In the genomic region with DNA sequence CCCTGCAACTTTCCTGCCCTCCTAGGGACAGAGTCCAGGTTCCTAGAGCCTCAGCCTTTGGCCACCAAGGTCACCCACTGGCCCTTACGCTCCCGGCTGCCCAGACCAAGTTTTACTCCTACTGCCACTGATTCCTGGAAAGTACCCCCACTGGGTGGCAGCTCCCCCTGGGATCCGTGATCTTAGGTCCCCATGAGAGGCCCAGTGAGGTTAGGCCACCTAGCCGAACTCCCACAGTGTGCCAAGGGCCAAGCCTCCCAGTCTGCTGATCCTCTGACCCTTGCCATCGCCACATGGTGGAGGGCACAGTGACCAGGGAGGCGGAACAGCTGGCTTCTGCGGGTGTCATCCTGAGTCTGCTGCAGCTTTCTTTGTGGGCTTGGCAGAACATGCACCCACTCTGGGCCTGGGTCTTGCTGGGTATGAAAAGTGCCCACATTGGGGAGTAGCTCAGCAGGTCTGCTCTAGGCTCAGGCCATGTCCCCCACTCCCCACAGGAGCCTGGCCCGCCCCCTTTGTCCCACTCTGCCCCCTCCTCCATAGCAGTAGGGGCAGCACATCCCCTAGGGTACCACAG, we compare ENCODE assay signal across 24 cellular contexts.
"Had no signal": no experiment of that assay in that cellular context is flagged by ENCODE, and none has a peak within 500 bp of the region (broad histone marks: within the 10 kb centered on the region; RNA-seq: fewer than 3 reads in every experiment).

No MANE protein-coding gene starts in this region.

- H3K27ac Mint-ChIP-seq: activated CD8-positive, alpha-beta T cell treated with anti-CD3 and anti-CD28 coated beads for 36 hours; activated naive CD8-positive, alpha-beta T cell treated with anti-CD3 and anti-CD28 coated beads, Interleukin-2, amount 10 ng/mL, durations not matched to agents 7 days and 5 days; activated T-cell treated with anti-CD3 and anti-CD28 coated beads, Interleukin-2, amount 50 U/mL, for 72 hours; activated T-helper 2 cell treated with anti-CD3 and anti-CD28 coated beads, Interferon-gamma antibody, Interleukin-2, Interleukin-4, amounts not matched to agents 10 μg/mL and 5 μg/mL and 100 μg/mL, durations not matched to agents 14 hours and 24 hours and 36 hours; T-cell had no signal

- H3K4me3 ChIP-seq: adrenal gland had no signal

- H3K9me3 Mint-ChIP-seq: activated CD8-positive, alpha-beta T cell treated with anti-CD3 and anti-CD28 coated beads for 36 hours; activated naive CD8-positive, alpha-beta T cell treated with anti-CD3 and anti-CD28 coated beads, Interleukin-2, amount 10 ng/mL, durations not matched to agents 7 days and 5 days; activated T-cell treated with anti-CD3 and anti-CD28 coated beads, Interleukin-2, amount 50 U/mL, for 72 hours; activated T-helper 2 cell treated with anti-CD3 and anti-CD28 coated beads, Interferon-gamma antibody, Interleukin-2, Interleukin-4, amounts not matched to agents 10 μg/mL and 5 μg/mL and 100 μg/mL, durations not matched to agents 14 hours and 24 hours and 36 hours; T-cell had no signal

- H3K27me3 Mint-ChIP-seq: activated CD8-positive, alpha-beta T cell treated with anti-CD3 and anti-CD28 coated beads for 36 hours; activated naive CD8-positive, alpha-beta T cell treated with anti-CD3 and anti-CD28 coated beads, Interleukin-2, amount 10 ng/mL, durations not matched to agents 7 days and 5 days; T-cell had no signal

- H3K27me3 ChIP-seq: adrenal gland had no signal

- H3K9ac ChIP-seq: KMS-11 had no signal

- ATAC-seq: activated CD8-positive, alpha-beta T cell treated with anti-CD3 and anti-CD28 coated beads for 36 hours; activated T-cell treated with anti-CD3 and anti-CD28 coated beads, Interleukin-2, amount 50 U/mL, for 72 hours; Panc1; T-cell had no signal

- H3K9me3 ChIP-seq: adrenal gland had no signal

- DNase-seq: activated CD4-positive, CD25-positive, alpha-beta regulatory T cell; activated CD8-positive, alpha-beta memory T cell treated with anti-CD3 and anti-CD28 coated beads, Interleukin-2, amount 50 U/mL, for 4 hours; activated CD8-positive, alpha-beta T cell treated with anti-CD3 and anti-CD28 coated beads for 36 hours; activated naive CD4-positive, alpha-beta T cell treated with anti-CD3 and anti-CD28 coated beads, Interleukin-2, amount 50 U/mL, for 16 hours; activated naive CD8-positive, alpha-beta T cell treated with anti-CD3 and anti-CD28 coated beads, Interleukin-2, amount 10 ng/mL, durations not matched to agents 7 days and 5 days; activated T-cell treated with anti-CD3 and anti-CD28 coated beads, Interleukin-2, amount 50 U/mL, for 72 hours; adrenal gland; anterior cingulate cortex; NCI-H1092 treated with DMSO at 0.1 percent for 48 hours; NCI-H1436; NCI-H1694 treated with DMSO at 0.1 percent for 48 hours; NCI-H2029 treated with DMSO at 0.1 percent for 48 hours; NCI-H345; NCI-H510A; NCI-H526 treated with DMSO at 0.1 percent for 48 hours; NK-92 treated with Interleukin-12 subunit alpha and Interleukin-12 subunit beta, amount 100 ng/mL, for 24 hours; OCI-M1; RPMI8226; SHP77 treated with DMSO at 0.1 percent for 48 hours; T-cell had no signal

- H3K4me1 ChIP-seq: adrenal gland had no signal

- H3K27ac ChIP-seq: adrenal gland, KMS-11, VCaP had no signal

- H3K4me3 Mint-ChIP-seq: activated CD8-positive, alpha-beta T cell treated with anti-CD3 and anti-CD28 coated beads for 36 hours; activated naive CD8-positive, alpha-beta T cell treated with anti-CD3 and anti-CD28 coated beads, Interleukin-2, amount 10 ng/mL, durations not matched to agents 7 days and 5 days; activated T-cell treated with anti-CD3 and anti-CD28 coated beads, Interleukin-2, amount 50 U/mL, for 72 hours; T-cell had no signal

- H3K4me2 ChIP-seq: KMS-11 had no signal
